11 cellular contexts compared by ENCODE assay signal in the genomic region with DNA sequence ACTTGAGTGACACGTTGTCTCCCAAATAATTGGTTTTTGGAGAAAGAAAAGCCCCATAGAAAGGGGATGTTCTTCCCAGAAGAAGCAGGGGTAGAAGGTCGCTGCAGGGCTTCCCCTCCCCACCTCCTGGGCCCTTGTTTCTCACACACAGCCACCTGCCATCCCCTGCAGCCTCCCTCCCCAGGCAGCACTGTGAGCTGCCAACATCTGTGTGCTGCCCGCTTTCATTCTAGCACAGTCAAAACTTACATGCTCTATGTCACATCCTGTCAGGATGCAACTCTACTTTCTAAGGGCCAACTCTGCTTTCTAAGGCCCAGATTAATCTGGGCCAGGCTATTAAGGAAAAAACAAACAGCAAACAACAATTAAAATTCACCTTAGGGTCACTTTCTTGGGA.
DNase-seq lines count a peak whose midpoint lies in the region; ATAC-seq and TF ChIP-seq lines count a peak whose summit lies in the region.
"Had no signal": no experiment of that assay in that cellular context is flagged by ENCODE, and none has a peak within 500 bp of the region (broad histone marks: within the 10 kb centered on the region; RNA-seq: fewer than 3 reads in every experiment).

No MANE protein-coding gene starts in this region.

- TF ChIP-seq EP300 in suprapubic skin (IDR thresholded peaks at IDR 0.05) = no peak

- no peaks in the 10 kb centered on the region for H3K4me1 ChIP-seq in mesodermal cell (ENCODE audit: control insufficient read depth, insufficient read depth, low read length, poor library complexity, severe bottlenecking)
- H3K4me1 ChIP-seq in suprapubic skin = no peaks in the 10 kb centered on the region

- no peaks in the 10 kb centered on the region for H3K27me3 ChIP-seq in suprapubic skin

- H3K4me1 Mint-ChIP-seq in activated T-cell treated with anti-CD3 and anti-CD28 coated beads, Interleukin-2, amount 50 U/mL, for 24 hours (ENCODE audit: low read depth) = no peaks in the 10 kb centered on the region

- no peaks in the 10 kb centered on the region for H3K36me3 Mint-ChIP-seq in activated naive CD4-positive, alpha-beta T cell treated with anti-CD3 and anti-CD28 coated beads, Interleukin-2, amount 50 U/mL, for 72 hours
- no peaks in the 10 kb centered on the region for H3K36me3 Mint-ChIP-seq in activated T-cell treated with anti-CD3 and anti-CD28 coated beads, Interleukin-2, amount 50 U/mL, for 24 hours (ENCODE audit: low read depth)

- no peak overlapping the region for H3K4me3 Mint-ChIP-seq in activated T-cell treated with anti-CD3 and anti-CD28 coated beads, Interleukin-2, amount 50 U/mL, for 24 hours

- no peak for DNase-seq in activated naive CD4-positive, alpha-beta T cell treated with anti-CD3 and anti-CD28 coated beads, Interleukin-2, amount 50 U/mL, for 72 hours (ENCODE audit: low spot score in 2 of 2)
- DNase-seq in suprapubic skin (ENCODE audit: low spot score in 2 of 2) = no peak
- no peak for DNase-seq in NCI-H1436 (lab: John Stamatoyannopoulos, UW)
- no peak for DNase-seq in activated T-cell treated with anti-CD3 and anti-CD28 coated beads, Interleukin-2, amount 50 U/mL, for 24 hours
- DNase-seq: NK-92 treated with Interleukin-12 subunit alpha and Interleukin-12 subunit beta, amount 100 ng/mL, for 24 hours; stimulated activated CD8-positive, alpha-beta memory T cell treated with anti-CD3 and anti-CD28 coated beads, Interleukin-4, amount 100 ng/mL, for 48 hours had no signal

- H3K27me3 Mint-ChIP-seq in activated T-cell treated with anti-CD3 and anti-CD28 coated beads, Interleukin-2, amount 50 U/mL, for 24 hours = no peaks in the 10 kb centered on the region

- WGBS in mesodermal cell (ENCODE audit: insufficient coverage in 2 of 2), 2 experiments = 60% methylated on average over 3 of the region's 3 CpGs; no CpG with 5 or more reads in 1 of the 2 experiments
- WGBS in suprapubic skin = 68% methylated on average over 3 of the region's 3 CpGs

- no peak for TF ChIP-seq CTCF in suprapubic skin (IDR thresholded peaks at IDR 0.05)

- no peak overlapping the region for H3K27ac Mint-ChIP-seq in activated naive CD4-positive, alpha-beta T cell treated with anti-CD3 and anti-CD28 coated beads, Interleukin-2, amount 50 U/mL, for 72 hours
- no peak overlapping the region for H3K27ac Mint-ChIP-seq in activated T-cell treated with anti-CD3 and anti-CD28 coated beads, Interleukin-2, amount 50 U/mL, for 24 hours

- H3K9me3 Mint-ChIP-seq in activated naive CD4-positive, alpha-beta T cell treated with anti-CD3 and anti-CD28 coated beads, Interleukin-2, amount 50 U/mL, for 72 hours = no peaks in the 10 kb centered on the region
- no peaks in the 10 kb centered on the region for H3K9me3 Mint-ChIP-seq in activated T-cell treated with anti-CD3 and anti-CD28 coated beads, Interleukin-2, amount 50 U/mL, for 24 hours

- H3K9me3 ChIP-seq in mesodermal cell (ENCODE audit: control insufficient read depth, low read length) (no peaks in the 10 kb centered on the region), suprapubic skin (no peaks in the 10 kb centered on the region)

- ATAC-seq in GM18909 (IDR thresholded peaks at IDR 0.05; ENCODE audit: poor library complexity, unreplicated experiment) (peak; percentile 99), HG02588 (IDR thresholded peaks at IDR 0.05; ENCODE audit: unreplicated experiment) (peak; percentile 94), HG03520 (IDR thresholded peaks at IDR 0.05; ENCODE audit: unreplicated experiment) (peak; percentile 93)
- no peak for ATAC-seq in activated naive CD4-positive, alpha-beta T cell treated with anti-CD3 and anti-CD28 coated beads, Interleukin-2, amount 50 U/mL, for 72 hours
- ATAC-seq: right cardiac atrium had no signal

- H3K36me3 ChIP-seq in mesodermal cell (ENCODE audit: control insufficient read depth, insufficient read depth, low read length) = no peaks in the 10 kb centered on the region
- no peaks in the 10 kb centered on the region for H3K36me3 ChIP-seq in suprapubic skin

- no peak for TF ChIP-seq POLR2A in suprapubic skin (IDR thresholded peaks at IDR 0.05)

- peak overlapping the region; percentile 26 for H3K27ac ChIP-seq in mesodermal cell (ENCODE audit: low read depth, low read length, severe bottlenecking)
- H3K27ac ChIP-seq in suprapubic skin = no peak overlapping the region

- H3K4me3 ChIP-seq in mesodermal cell (ENCODE audit: extremely low read depth, insufficient read depth, low read length, poor library complexity, severe bottlenecking) (no peak overlapping the region), suprapubic skin (no peak overlapping the region)

Comparison
In these comparisons a context has a peak if more than half of its experiments do, and no peak if none do; other contexts are left out.
1. ATAC-seq: peak in GM18909 (single experiment), HG02588 (single experiment) and HG03520 (single experiment); none in activated naive CD4-positive, alpha-beta T cell treated with anti-CD3 and anti-CD28 coated beads, Interleukin-2, amount 50 U/mL, for 72 hours (0 of 2).